ENCODE assay signal across 8 cellular contexts in genomic region chr17:76586741-76587487, GRCh38. TPM values are rescaled to one million over a fixed set of nuclear protein-coding genes. Genes with fewer than 3 reads are reported as not detected.
DNase-seq lines count a peak whose midpoint lies in the region; ATAC-seq, FAIRE-seq and TF ChIP-seq lines count a peak whose summit lies in the region.
"Had no signal": no experiment of that assay in that cellular context is flagged by ENCODE, and none has a peak within 500 bp of the region (broad histone marks: within the 10 kb centered on the region; RNA-seq: fewer than 3 reads in every experiment).

No MANE protein-coding gene starts in this region.

- peaks cover 10% of the 10 kb centered on the region for H3K4me1 Mint-ChIP-seq in chondrocyte (ENCODE audit: low read depth)

- DNase-seq in GM12891 (ENCODE audit: insufficient read length, low spot score), result no peak
- DNase-seq in NCI-H187 treated with DMSO at 0.1 percent for 48 hours (lab: John Stamatoyannopoulos, UW), result peak; percentile 94
- no peak for DNase-seq in chondrocyte (ENCODE audit: low spot score)
- DNase-seq in prostate gland (ENCODE audit: low spot score), result peak; percentile 59
- no peak for DNase-seq in medulla oblongata (ENCODE audit: extremely low spot score)
- DNase-seq in smooth muscle cell (lab: John Stamatoyannopoulos, UW; ENCODE audit: unreplicated experiment), result no peak

- H3K27ac ChIP-seq in prostate gland, result peak overlapping the region in 1 of 2 donors; percentile 72
- no peak overlapping the region for H3K27ac ChIP-seq in smooth muscle cell (ENCODE audit: low read depth)
- H3K27ac ChIP-seq: parathyroid adenoma had no signal

- H3K27me3 ChIP-seq in prostate gland (replicated peaks; ENCODE audit: insufficient read depth) (no peaks in the 10 kb centered on the region), smooth muscle cell (ENCODE audit: low read depth) (peaks cover 62% of the 10 kb centered on the region)

- H3K27ac Mint-ChIP-seq in chondrocyte (ENCODE audit: unreplicated experiment), result no peak overlapping the region

- H3K4me2 ChIP-seq in smooth muscle cell, result no peak overlapping the region

- peak overlapping the region; percentile 20 for H3K4me3 Mint-ChIP-seq in chondrocyte (ENCODE audit: unreplicated experiment)

- no peaks in the 10 kb centered on the region for H3K9me3 Mint-ChIP-seq in chondrocyte (ENCODE audit: low read depth)

- TF ChIP-seq POLR2A in GM12891 (IDR thresholded peaks at IDR 0.05; ENCODE audit: low read depth, low read length) (no peak), prostate gland (IDR thresholded peaks at IDR 0.05) (peak; percentile 31)

- no peak overlapping the region for H2AFZ ChIP-seq in smooth muscle cell (ENCODE audit: low read depth)

- ATAC-seq in GM19463 (IDR thresholded peaks at IDR 0.05; ENCODE audit: unreplicated experiment), result no peak

- H3K9ac ChIP-seq in smooth muscle cell (ENCODE audit: low read depth), result no peak overlapping the region
- H3K9ac ChIP-seq: parathyroid adenoma had no signal

- FAIRE-seq in GM12891 (lab: Jason Lieb, UNC), result peak; percentile 38

- peaks cover 10% of the 10 kb centered on the region for H3K27me3 Mint-ChIP-seq in chondrocyte (ENCODE audit: low read depth)

- intact Hi-C loops in prostate gland (cut with DNase I), result no loop called here

- no peaks in the 10 kb centered on the region for H4K20me1 ChIP-seq in smooth muscle cell (ENCODE audit: low read depth)

- TF ChIP-seq CTCF in chondrocyte (IDR thresholded peaks at IDR 0.05) (no peak), prostate gland (IDR thresholded peaks at IDR 0.05) (no peak), smooth muscle cell (IDR thresholded peaks at IDR 0.05; ENCODE audit: borderline replicate concordance, insufficient read depth, poor library complexity, severe bottlenecking) (no peak)

- 13% methylated on average over 17 of the region's 17 CpGs for WGBS in prostate gland
- 35% methylated on average over 16 of the region's 17 CpGs for WGBS in smooth muscle cell (ENCODE audit: low lambda C conversion rate)

- H3F3A ChIP-seq in smooth muscle cell (ENCODE audit: low read depth), result peaks cover 4% of the 10 kb centered on the region

- no peaks in the 10 kb centered on the region for H3K36me3 ChIP-seq in prostate gland
- H3K36me3 ChIP-seq in smooth muscle cell (ENCODE audit: low read depth), result no peaks in the 10 kb centered on the region

- H3K9me3 ChIP-seq in prostate gland (no peaks in the 10 kb centered on the region), smooth muscle cell (replicated peaks; ENCODE audit: low read depth) (no peaks in the 10 kb centered on the region)

- H3K4me1 ChIP-seq in prostate gland (replicated peaks) (no peaks in the 10 kb centered on the region), smooth muscle cell (ENCODE audit: low read depth) (peaks cover 17% of the 10 kb centered on the region)
- H3K4me1 ChIP-seq: parathyroid adenoma had no signal

- H3K79me2 ChIP-seq in smooth muscle cell (ENCODE audit: low read depth), result no peaks in the 10 kb centered on the region
- H3K79me2 ChIP-seq: parathyroid adenoma had no signal

- peak overlapping the region in 1 of 2 donors; percentile 44 for H3K4me3 ChIP-seq in prostate gland
- no peak overlapping the region for H3K4me3 ChIP-seq in smooth muscle cell

- no peaks in the 10 kb centered on the region for H3K36me3 Mint-ChIP-seq in chondrocyte (ENCODE audit: low read depth)

TF ChIP-seq in GM12891, 5 proteins besides CTCF, POLR2A, EP300 and RAD21:
- TF ChIP-seq SPI1 (IDR thresholded peaks at IDR 0.05; ENCODE audit: low read depth, low read length) (no peak), PAX5 (IDR thresholded peaks at IDR 0.05; ENCODE audit: insufficient read depth, low read length, severe bottlenecking) (no peak), POU2F2 (IDR thresholded peaks at IDR 0.05; ENCODE audit: low read depth, low read length) (no peak), POLR2AphosphoS5 (IDR thresholded peaks at IDR 0.05; ENCODE audit: low read depth, low read length) (no peak), TAF1 (IDR thresholded peaks at IDR 0.05; ENCODE audit: low read depth, low read length) (no peak)

RNA-seq across cellular contexts. Expression of gene ST6GALNAC2, which starts 1.3 kb away (rescaled TPM):
- polyA plus RNA-seq in GM12891 (2012; ENCODE audit: low read depth, missing spikeins), result 0.13 TPM
- total RNA-seq in chondrocyte (1.5 to 3.0 TPM (median 2.8 TPM) in 3 replicates), prostate gland (10 to 100 TPM; 21.0 to 23.1 TPM), smooth muscle cell (6.9 and 9.9 TPM in 2 replicates)
- 1.2 and 13.2 TPM in 2 replicates for polyA plus RNA-seq in smooth muscle cell

RNA-seq across cellular contexts. Expression of gene PRCD, which starts 47.1 kb away (rescaled TPM):
- 0.23 TPM for polyA plus RNA-seq in GM12891 (2012; ENCODE audit: low read depth, missing spikeins)
- total RNA-seq in chondrocyte (0.55 to 1.0 TPM (median 0.92 TPM) in 3 replicates), prostate gland (under 1 TPM; 0.36 to 0.85 TPM), smooth muscle cell (0.31 and 1.4 TPM in 2 replicates)
- 5.0 and 5.8 TPM in 2 replicates for polyA plus RNA-seq in smooth muscle cell

RNA-seq across cellular contexts. Expression of gene CYGB, which starts 49.4 kb away (rescaled TPM):
- not detected for polyA plus RNA-seq in GM12891 (2012; ENCODE audit: low read depth, missing spikeins)
- total RNA-seq in chondrocyte (0.48 to 5.4 TPM (median 4.6 TPM) in 3 replicates), prostate gland (10 to 100 TPM in 1 of 2 donors, 1 to 10 TPM in 1; 7.0 to 13.8 TPM), smooth muscle cell (4.9 and 13.9 TPM in 2 replicates)
- polyA plus RNA-seq in smooth muscle cell, result 20.5 and 22.2 TPM in 2 replicates

RNA-seq across cellular contexts. Expression of gene ST6GALNAC1, which starts 56.6 kb away (rescaled TPM):
- polyA plus RNA-seq in GM12891 (2012; ENCODE audit: low read depth, missing spikeins), result not detected
- not detected in 3 replicates for total RNA-seq in chondrocyte
- 10 to 100 TPM in 1 of 2 donors, 1 to 10 TPM in 1; 8.4 to 27.2 TPM for total RNA-seq in prostate gland
- not detected in 2 replicates for total RNA-seq in smooth muscle cell
- not detected in 2 replicates for polyA plus RNA-seq in smooth muscle cell

Comparison
In these comparisons a context has a peak if more than half of its experiments do, and no peak if none do; other contexts are left out.
1. DNase-seq: peak in NCI-H187 treated with DMSO at 0.1 percent for 48 hours (single experiment) and prostate gland (single experiment); none in GM12891 (single experiment), chondrocyte (single experiment), medulla oblongata (single experiment) and smooth muscle cell (single experiment).